Comparison of ENCODE assay signal across 9 cellular contexts in the genomic region with DNA sequence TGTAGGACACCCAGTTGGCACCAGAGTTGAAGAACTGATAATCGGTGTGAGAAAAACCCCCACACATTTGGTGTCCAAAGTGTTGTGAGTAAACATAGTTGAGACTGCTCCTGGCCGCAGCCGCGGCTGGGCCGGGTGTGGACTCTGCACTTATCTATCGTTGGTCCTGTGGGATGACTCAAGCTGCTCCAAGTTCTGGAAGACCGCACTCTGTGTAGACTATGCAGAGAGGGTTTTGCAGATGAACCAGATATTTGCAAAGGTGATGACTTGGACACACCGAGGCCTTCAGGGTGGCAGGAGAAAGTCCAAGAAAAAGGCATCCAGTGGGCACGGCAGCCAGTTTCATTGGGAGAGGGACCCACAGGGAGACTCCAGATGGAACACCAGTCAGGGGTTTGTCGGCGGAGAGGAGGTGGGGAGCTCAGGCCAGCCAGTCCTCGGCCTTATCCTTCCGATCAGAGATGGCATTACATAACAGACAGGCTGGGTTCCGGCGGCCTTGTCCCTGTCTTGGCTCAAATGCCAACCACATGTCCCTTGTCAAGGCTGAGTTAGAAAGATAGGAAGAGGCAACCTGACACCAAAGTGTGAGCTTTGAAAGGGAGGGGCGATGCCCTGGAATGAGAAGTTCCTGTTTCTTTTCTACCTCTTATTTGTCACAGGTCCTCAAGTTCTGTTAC. TPM values are rescaled to one million over a fixed set of nuclear protein-coding genes. Genes with fewer than 3 reads are reported as not detected.
DNase-seq lines count a peak whose midpoint lies in the region; TF ChIP-seq lines count a peak whose summit lies in the region.
"Had no signal": no experiment of that assay in that cellular context is flagged by ENCODE, and none has a peak within 500 bp of the region (broad histone marks: within the 10 kb centered on the region; RNA-seq: fewer than 3 reads in every experiment).

No MANE protein-coding gene starts in this region.

- 44% methylated on average over 15 of the region's 16 CpGs for whole genome bisulfite sequencing in prostate gland

- H3K9me3 ChIP-seq in prostate gland = no peaks in the 10 kb centered on the region

- peaks cover 10% of the 10 kb centered on the region for H3K4me1 ChIP-seq in prostate gland (replicated peaks)

- H3K36me3 ChIP-seq in prostate gland = no peaks in the 10 kb centered on the region

- no peaks in the 10 kb centered on the region for H3K27me3 ChIP-seq in prostate gland (replicated peaks; ENCODE audit: insufficient read depth)

- intact Hi-C loops in prostate gland (cut with DNase I) = no loop called here

- H3K4me3 ChIP-seq in fibroblast of pulmonary artery (replicated peaks; ENCODE audit: low read depth, low read length) (no peak overlapping the region), prostate gland (no peak overlapping the region)

- TF ChIP-seq CTCF in fibroblast of pulmonary artery (IDR thresholded peaks at IDR 0.05; ENCODE audit: low read length, missing control alignments) (no peak), prostate gland (IDR thresholded peaks at IDR 0.05) (no peak)

- TF ChIP-seq POLR2A in prostate gland (IDR thresholded peaks at IDR 0.05) = no peak

- peak overlapping the region; percentile 78 for H3K27ac ChIP-seq in prostate gland
- H3K27ac ChIP-seq: KMS-11 had no signal

- DNase-seq in ELR (ENCODE audit: low read depth) = peak; percentile 88
- DNase-seq in RKO (ENCODE audit: low spot score) = peak; percentile 74
- DNase-seq in fibroblast of pulmonary artery (ENCODE audit: low read depth) = peak; percentile 72
- DNase-seq in prostate gland (ENCODE audit: low spot score) = peak; percentile 56
- DNase-seq in stimulated activated naive CD4-positive, alpha-beta T cell (lab: John Stamatoyannopoulos, UW) = no peak
- no peak for DNase-seq in COLO829 (ENCODE audit: low spot score)
- DNase-seq in NCI-H187 treated with DMSO at 0.1 percent for 48 hours (lab: John Stamatoyannopoulos, UW) = no peak
- DNase-seq in globus pallidus (ENCODE audit: low spot score) = no peak

RNA-seq across cellular contexts. Expression of a gene that starts 21.1 kb away (rescaled TPM):
- 10 to 100 TPM; 27.3 to 30.5 TPM for total RNA-seq in prostate gland

RNA-seq across cellular contexts. Expression of a gene that starts 53.6 kb away (rescaled TPM):
- 10 to 100 TPM in 1 of 2 donors, 1 to 10 TPM in 1; 6.7 to 18.1 TPM for total RNA-seq in prostate gland

Comparison
In these comparisons a context has a peak if more than half of its experiments do, and no peak if none do; other contexts are left out.
1. DNase-seq: peak in ELR (single experiment), RKO (single experiment), fibroblast of pulmonary artery (single experiment) and prostate gland (single experiment); none in stimulated activated naive CD4-positive, alpha-beta T cell (0 of 6), COLO829 (single experiment), NCI-H187 treated with DMSO at 0.1 percent for 48 hours (single experiment) and globus pallidus (single experiment).